ENCODE assay signal across 10 cellular contexts in genomic region chr2:172698041-172698863, GRCh38. TPM values are rescaled to one million over a fixed set of nuclear protein-coding genes. Genes with fewer than 3 reads are reported as not detected.
A peak's percentile ranks its signal among the peaks of the same experiment; 100 is the strongest.
DNase-seq lines count a peak whose midpoint lies in the region; ATAC-seq, FAIRE-seq and TF ChIP-seq lines count a peak whose summit lies in the region.
"Had no signal": no experiment of that assay in that cellular context is flagged by ENCODE, and none has a peak within 500 bp of the region (broad histone marks: within the 10 kb centered on the region; RNA-seq: fewer than 3 reads in every experiment).

No MANE protein-coding gene starts in this region.

- H3K9me3 Mint-ChIP-seq in chondrocyte (ENCODE audit: low read depth) = no peaks in the 10 kb centered on the region

- 77 to 80% methylated on average over 5 of the region's 5 CpGs for WGBS in upper lobe of left lung, 2 donors

- H3K4me1 Mint-ChIP-seq in chondrocyte (ENCODE audit: low read depth) = peaks cover 43% of the 10 kb centered on the region

- no peaks in the 10 kb centered on the region for H3K36me3 Mint-ChIP-seq in chondrocyte (ENCODE audit: low read depth)

- H3K27me3 Mint-ChIP-seq in chondrocyte (ENCODE audit: low read depth) = no peaks in the 10 kb centered on the region

- H3K4me3 Mint-ChIP-seq in chondrocyte (ENCODE audit: unreplicated experiment) = no peak overlapping the region

- H3K9me3 ChIP-seq in upper lobe of left lung = no peaks in the 10 kb centered on the region

- no peaks in the 10 kb centered on the region for H3K36me3 ChIP-seq in upper lobe of left lung

- H3K27ac Mint-ChIP-seq in chondrocyte (ENCODE audit: unreplicated experiment) = peak overlapping the region; percentile 72

- DNase-seq in GM13977 (ENCODE audit: low spot score) (peak; percentile 69), HCEC 1CT (peak; percentile 91), MV-4-11 (lab: John Stamatoyannopoulos, UW) (peak; percentile 68), chondrocyte (ENCODE audit: low spot score) (no peak), urothelium cell line (ENCODE audit: low spot score) (peak; percentile 78), GM12891 (ENCODE audit: insufficient read length, low spot score) (no peak), upper lobe of left lung (no peak), Ammon's horn (ENCODE audit: low spot score) (no peak)

- peaks cover 0 to 5% (median 5%) of the 10 kb centered on the region in 4 donors for H3K4me1 ChIP-seq in upper lobe of left lung

- H3K4me3 ChIP-seq in upper lobe of left lung = no peak overlapping the region
- H3K4me3 ChIP-seq: SK-N-MC had no signal

- H3K27me3 ChIP-seq in upper lobe of left lung = no peaks in the 10 kb centered on the region

- TF ChIP-seq EP300 in upper lobe of left lung (IDR thresholded peaks at IDR 0.05) = no peak

- in situ Hi-C loops in GM13977 (cut with MboI; ENCODE audit: low pct_unique_long_range_greater_than_20kb, low sequenced_read_pairs, unreplicated experiment) = no loop called here

- no peak overlapping the region for H3K27ac ChIP-seq in upper lobe of left lung
- H3K27ac ChIP-seq: SK-N-MC had no signal

- ATAC-seq in upper lobe of left lung (ENCODE audit: low FRiP score in 2 of 2) = no peak

- TF ChIP-seq POLR2A in GM12891 (IDR thresholded peaks at IDR 0.05; ENCODE audit: low read depth, low read length) (no peak), upper lobe of left lung (IDR thresholded peaks at IDR 0.05) (no peak)

- TF ChIP-seq CTCF in GM13977 (IDR thresholded peaks at IDR 0.05; ENCODE audit: extremely low read depth, insufficient read depth, missing control alignments) (no peak), chondrocyte (IDR thresholded peaks at IDR 0.05) (no peak), upper lobe of left lung (IDR thresholded peaks at IDR 0.05) (no peak)

- FAIRE-seq in urothelium cell line (lab: Jason Lieb, UNC) (no peak), GM12891 (lab: Jason Lieb, UNC) (no peak)
- FAIRE-seq: islet of Langerhans had no signal

TF ChIP-seq in GM12891, 5 proteins besides CTCF, POLR2A, EP300 and RAD21:
- TF ChIP-seq PAX5 (IDR thresholded peaks at IDR 0.05; ENCODE audit: insufficient read depth, low read length, severe bottlenecking) (no peak), POU2F2 (IDR thresholded peaks at IDR 0.05; ENCODE audit: low read depth, low read length) (no peak), POLR2AphosphoS5 (IDR thresholded peaks at IDR 0.05; ENCODE audit: low read depth, low read length) (no peak), TAF1 (IDR thresholded peaks at IDR 0.05; ENCODE audit: low read depth, low read length) (no peak), SPI1 (IDR thresholded peaks at IDR 0.05; ENCODE audit: low read depth, low read length) (no peak)

RNA-seq across cellular contexts. Expression of gene RAPGEF4, which starts 37.4 kb away (rescaled TPM):
- total RNA-seq in chondrocyte (0.54 to 2.3 TPM (median 0.57 TPM) in 3 replicates), upper lobe of left lung (10 to 100 TPM in 5 of 6 donors, 1 to 10 TPM in 1; 8.3 to 35.2 (median 17.4) TPM)
- 0.24 TPM for polyA plus RNA-seq in GM12891 (2012; ENCODE audit: low read depth, missing spikeins)

Comparison
In these comparisons a context has a peak if more than half of its experiments do, and no peak if none do; other contexts are left out.
1. DNase-seq: peak in GM13977 (single experiment), HCEC 1CT (single experiment), MV-4-11 (single experiment) and urothelium cell line (single experiment); none in chondrocyte (single experiment), GM12891 (single experiment), upper lobe of left lung (0 of 2) and Ammon's horn (single experiment).